ENCODE assay signal across 7 cellular contexts in genomic region chr11:7688238-7688826, GRCh38. TPM values are rescaled to one million over a fixed set of nuclear protein-coding genes. Genes with fewer than 3 reads are reported as not detected.
A peak's percentile ranks its signal among the peaks of the same experiment; 100 is the strongest.
DNase-seq lines count a peak whose midpoint lies in the region; ATAC-seq and TF ChIP-seq lines count a peak whose summit lies in the region.

No MANE protein-coding gene starts in this region.

- H3K36me3 ChIP-seq in GM23338 (ENCODE audit: insufficient read depth): no peaks in the 10 kb centered on the region
- no peaks in the 10 kb centered on the region for H3K36me3 ChIP-seq in naive thymus-derived CD4-positive, alpha-beta T cell (ENCODE audit: control insufficient read depth in 2 of 3, insufficient read depth in 3 of 3, low read length in 3 of 3)

- H3K4me1 Mint-ChIP-seq in GM23338: peaks cover 24% of the 10 kb centered on the region
- peaks cover 0 to 2% (median 0%) of the 10 kb centered on the region in 7 donors for H3K4me1 Mint-ChIP-seq in naive thymus-derived CD4-positive, alpha-beta T cell

- ATAC-seq in GM23338: peak; percentile 36; the same call in 1 of the 3 replicates
- ATAC-seq in naive thymus-derived CD4-positive, alpha-beta T cell: peak; percentile 55

- H2AFZ ChIP-seq in GM23338: peak overlapping the region; percentile 20; the same call in 1 of the 2 replicates

- H3K4me2 ChIP-seq in GM23338: no peak overlapping the region

- H3K9me2 ChIP-seq in GM23338 (ENCODE audit: insufficient read depth): no peaks in the 10 kb centered on the region

- intact Hi-C loops in naive thymus-derived CD4-positive, alpha-beta T cell (cut with micrococcal nuclease): loop anchor here in 1 of 2 donors (1.0 to 5.0 kb wide), 5 partner anchors 175 to 590 kb away; partner anchors contain the start of gene PPFIBP2

- POLR2A ChIA-PET in GM10248 (lab: Yijun Ruan, JAX): no interaction called here
- POLR2A ChIA-PET in naive thymus-derived CD4-positive, alpha-beta T cell (lab: Charles Lee): interaction anchor here (0.7 kb wide), 1 partner anchor 407 kb away, joined by 3 read pairs; no protein-coding TSS in a partner anchor

- no peaks in the 10 kb centered on the region for H3K27me3 ChIP-seq in GM23338 (ENCODE audit: insufficient read depth)
- H3K27me3 ChIP-seq in naive thymus-derived CD4-positive, alpha-beta T cell (ENCODE audit: control insufficient read depth in 2 of 2, insufficient read depth in 2 of 2, low read length in 2 of 2): no peaks in the 10 kb centered on the region

- no peak overlapping the region for H3K27ac Mint-ChIP-seq in GM23338
- no peak overlapping the region for H3K27ac Mint-ChIP-seq in naive thymus-derived CD4-positive, alpha-beta T cell

- no peaks in the 10 kb centered on the region for H4K20me1 ChIP-seq in GM23338 (replicated peaks; ENCODE audit: insufficient read depth)

- CTCF ChIA-PET in GM10248 (lab: Yijun Ruan, JAX): interaction anchor here (0.8 to 5.2 kb wide), 19 partner anchors 11 to 595 kb away, joined by 3 to 43 read pairs (median 4); partner anchors contain the start of gene CYB5R2
- CTCF ChIA-PET in naive thymus-derived CD4-positive, alpha-beta T cell (lab: Charles Lee): interaction anchor here (0.6 to 1.1 kb wide), 3 partner anchors 203 to 542 kb away, joined by 3 read pairs; partner anchors contain the start of gene OLFML1

- peaks cover 7% of the 10 kb centered on the region; the same call in 1 of the 2 replicates for H3K4me1 ChIP-seq in GM23338 (ENCODE audit: insufficient read depth)
- H3K4me1 ChIP-seq in naive thymus-derived CD4-positive, alpha-beta T cell (ENCODE audit: control insufficient read depth in 2 of 2, insufficient read depth in 2 of 2, low read length in 2 of 2): no peaks in the 10 kb centered on the region

- no peaks in the 10 kb centered on the region for H3F3A ChIP-seq in GM23338 (replicated peaks; ENCODE audit: low read depth)

- no peaks in the 10 kb centered on the region for H3K9me3 ChIP-seq in naive thymus-derived CD4-positive, alpha-beta T cell (ENCODE audit: control insufficient read depth in 2 of 3, low read length in 3 of 3)

- peaks cover 9% of the 10 kb centered on the region for H3K27me3 Mint-ChIP-seq in GM23338 (ENCODE audit: insufficient read depth, low read depth, poor library complexity)
- H3K27me3 Mint-ChIP-seq in naive thymus-derived CD4-positive, alpha-beta T cell: peaks cover 25 to 42% (median 32%) of the 10 kb centered on the region in 5 donors

- H3K36me3 Mint-ChIP-seq in GM23338 (ENCODE audit: low read depth): no peaks in the 10 kb centered on the region
- H3K36me3 Mint-ChIP-seq in naive thymus-derived CD4-positive, alpha-beta T cell: no peaks in the 10 kb centered on the region

- TF ChIP-seq CTCF in GM10248 (IDR thresholded peaks at IDR 0.05; ENCODE audit: control extremely low read depth, extremely low read depth, low read depth, missing control alignments) (peak; percentile 72), GM23338 (conservative IDR thresholded peaks at IDR 0.05; ENCODE audit: low read depth in 2 of 2) (peak; percentile 70 to 92), coronary artery (IDR thresholded peaks at IDR 0.05) (peak; percentile 78)

- no peak overlapping the region for H3K27ac ChIP-seq in GM23338 (ENCODE audit: low read depth)
- no peak overlapping the region for H3K27ac ChIP-seq in coronary artery
- no peak overlapping the region for H3K27ac ChIP-seq in naive thymus-derived CD4-positive, alpha-beta T cell (ENCODE audit: low read depth, low read length)

- H3K4me3 Mint-ChIP-seq in GM23338: no peak overlapping the region
- no peak overlapping the region for H3K4me3 Mint-ChIP-seq in naive thymus-derived CD4-positive, alpha-beta T cell

- no peaks in the 10 kb centered on the region for H3K79me2 ChIP-seq in GM23338 (replicated peaks; ENCODE audit: insufficient read depth)

- DNase-seq in GM10248 (ENCODE audit: extremely low spot score): peak; percentile 39
- DNase-seq in GM23338 (ENCODE audit: low spot score): peak; percentile 74
- peak; percentile 14 for DNase-seq in NCI-H345 treated with DMSO at 0.1 percent for 48 hours (lab: John Stamatoyannopoulos, UW; ENCODE audit: unreplicated experiment)
- DNase-seq in coronary artery (ENCODE audit: low spot score): no peak
- peak in 5 of 9 donors; percentile 8 to 31 (median 22) for DNase-seq in naive thymus-derived CD4-positive, alpha-beta T cell
- DNase-seq in GOT3 (lab: John Stamatoyannopoulos, UW): no peak
- DNase-seq in effector CD4-positive, alpha-beta T cell: no peak

- H3K4me3 ChIP-seq in GM23338 (no peak overlapping the region), coronary artery (no peak overlapping the region)
- no peak overlapping the region for H3K4me3 ChIP-seq in naive thymus-derived CD4-positive, alpha-beta T cell (ENCODE audit: low read length)

- 0 out of 3 replicates have a peak, but pooled peaks cover 3% of the 10 kb centered on the region for H3K9me3 Mint-ChIP-seq in GM23338
- peaks cover 0 to 1% (median 0%) of the 10 kb centered on the region in 11 donors for H3K9me3 Mint-ChIP-seq in naive thymus-derived CD4-positive, alpha-beta T cell

TF ChIP-seq in GM23338, 12 proteins besides CTCF, POLR2A, EP300 and RAD21:
- TF ChIP-seq ZNF331 (CRISPR knock-in tag; IDR thresholded peaks at IDR 0.05; ENCODE audit: low read depth): no peak
- TF ChIP-seq, protein P1, sequence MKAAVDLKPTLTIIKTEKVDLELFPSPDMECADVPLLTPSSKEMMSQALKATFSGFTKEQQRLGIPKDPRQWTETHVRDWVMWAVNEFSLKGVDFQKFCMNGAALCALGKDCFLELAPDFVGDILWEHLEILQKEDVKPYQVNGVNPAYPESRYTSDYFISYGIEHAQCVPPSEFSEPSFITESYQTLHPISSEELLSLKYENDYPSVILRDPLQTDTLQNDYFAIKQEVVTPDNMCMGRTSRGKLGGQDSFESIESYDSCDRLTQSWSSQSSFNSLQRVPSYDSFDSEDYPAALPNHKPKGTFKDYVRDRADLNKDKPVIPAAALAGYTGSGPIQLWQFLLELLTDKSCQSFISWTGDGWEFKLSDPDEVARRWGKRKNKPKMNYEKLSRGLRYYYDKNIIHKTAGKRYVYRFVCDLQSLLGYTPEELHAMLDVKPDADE (IDR thresholded peaks at IDR 0.05): no peak
- TF ChIP-seq ZNF114 (CRISPR knock-in tag; IDR thresholded peaks at IDR 0.05): no peak

RNA-seq across cellular contexts. Expression of gene CYB5R2, which starts 15.0 kb away (rescaled TPM):
- 30.3 and 40.9 TPM in 2 replicates for total RNA-seq in GM23338 (2014; rRNA removed; shearing (Covaris generic))
- 48.9 and 56.2 TPM in 2 replicates for polyA plus RNA-seq in GM23338 (2016; fragmentation: Nextera tagmentation; extraction: Ambion mirVana)
- total RNA-seq in naive thymus-derived CD4-positive, alpha-beta T cell: 1 to 10 TPM in 1 of 5 experiments, under 1 TPM in 2, not detected in 2; 0.64 to 2.8 (median 0.69) TPM
- polyA plus RNA-seq in naive thymus-derived CD4-positive, alpha-beta T cell: under 1 TPM; 0.13 to 0.90 TPM

RNA-seq across cellular contexts. Expression of gene OVCH2, which starts 17.9 kb away (rescaled TPM):
- 0.31 and 0.42 TPM in 2 replicates for total RNA-seq in GM23338 (2014; rRNA removed; shearing (Covaris generic))
- polyA plus RNA-seq in GM23338 (2016; fragmentation: Nextera tagmentation; extraction: Ambion mirVana): 0.33 and 1.3 TPM in 2 replicates
- total RNA-seq in naive thymus-derived CD4-positive, alpha-beta T cell: not detected
- not detected for polyA plus RNA-seq in naive thymus-derived CD4-positive, alpha-beta T cell

Comparison
In these comparisons a context has a peak if more than half of its experiments do, and no peak if none do; other contexts are left out.
1. DNase-seq: peak in GM10248 (single experiment), GM23338 (single experiment), NCI-H345 treated with DMSO at 0.1 percent for 48 hours (single experiment) and naive thymus-derived CD4-positive, alpha-beta T cell (5 of 9); none in coronary artery (single experiment), GOT3 (single experiment) and effector CD4-positive, alpha-beta T cell (single experiment).
2. Peak in every context shown above with its lines, with median percentiles within 50 percentile points of each other: CTCF ChIP-seq.